1 cellular context compared by ENCODE assay signal in genomic region chr17:7220593-7221280, GRCh38.
TF ChIP-seq lines count a peak whose summit lies in the region.

No MANE protein-coding gene starts in this region.

TF ChIP-seq in HepG2, 621 proteins besides CTCF, POLR2A, EP300 and RAD21 (continued from another document):
- TF ChIP-seq ARID4A (CRISPR knock-in tag; IDR thresholded peaks at IDR 0.05; ENCODE audit: borderline replicate concordance) (no peak), ARID2 (CRISPR knock-in tag; IDR thresholded peaks at IDR 0.05; ENCODE audit: borderline replicate concordance) (peak; percentile 44; the same call in 1 of the 2 replicates), ZHX2 (IDR thresholded peaks at IDR 0.05; ENCODE audit: low read depth) (no peak), ZHX2 (CRISPR knock-in tag; IDR thresholded peaks at IDR 0.05; ENCODE audit: borderline replicate concordance) (no peak), CREB1 (IDR thresholded peaks at IDR 0.05) (no peak), CREB1 (CRISPR knock-in tag; IDR thresholded peaks at IDR 0.05) (no peak), TSC22D2 (CRISPR knock-in tag; IDR thresholded peaks at IDR 0.05; ENCODE audit: borderline replicate concordance) (no peak), ZNF18 (CRISPR knock-in tag; IDR thresholded peaks at IDR 0.05; ENCODE audit: insufficient replicate concordance) (no peak), SIN3B (IDR thresholded peaks at IDR 0.05; ENCODE audit: low read length) (no peak), SP5 (CRISPR knock-in tag; IDR thresholded peaks at IDR 0.05; ENCODE audit: borderline replicate concordance, low read depth) (no peak), NR0B2 (CRISPR knock-in tag; IDR thresholded peaks at IDR 0.05) (no peak), ZBTB34 (CRISPR knock-in tag; IDR thresholded peaks at IDR 0.05) (peak; percentile 68; the same call in 1 of the 2 replicates), DZIP1 (CRISPR knock-in tag; IDR thresholded peaks at IDR 0.05) (0 out of 2 replicates have a peak, but pooled peaks have one; percentile 21), ZNF33A (CRISPR knock-in tag; IDR thresholded peaks at IDR 0.05; ENCODE audit: borderline replicate concordance) (no peak), ZBTB49 (CRISPR knock-in tag; IDR thresholded peaks at IDR 0.05; ENCODE audit: borderline replicate concordance) (no peak), NR3C1 (CRISPR knock-in tag; IDR thresholded peaks at IDR 0.05) (no peak), FOXP4 (CRISPR knock-in tag; IDR thresholded peaks at IDR 0.05) (no peak), TBL1XR1 (IDR thresholded peaks at IDR 0.05; ENCODE audit: borderline replicate concordance, low read length, partially characterized antibody) (peak; percentile 6), STAG1 (CRISPR knock-in tag; IDR thresholded peaks at IDR 0.05) (peak; percentile 56), GZF1 (CRISPR knock-in tag; IDR thresholded peaks at IDR 0.05) (no peak), TEF (CRISPR knock-in tag; IDR thresholded peaks at IDR 0.05) (no peak)
